ENCODE assay signal across 8 cellular contexts in genomic region chr19:38686530-38686888, GRCh38. TPM values are rescaled to one million over a fixed set of nuclear protein-coding genes. Genes with fewer than 3 reads are reported as not detected.
A peak's percentile ranks its signal among the peaks of the same experiment; 100 is the strongest.
DNase-seq lines count a peak whose midpoint lies in the region; ATAC-seq and TF ChIP-seq lines count a peak whose summit lies in the region.

No MANE protein-coding gene starts in this region.

- H3K36me3 Mint-ChIP-seq in activated CD4-positive, alpha-beta T cell treated with anti-CD3 and anti-CD28 coated beads, Interleukin-2, amount 10 ng/mL, durations not matched to agents 24 days and 14 days (ENCODE audit: low read depth): peaks cover 35% of the 10 kb centered on the region
- H3K36me3 Mint-ChIP-seq in stimulated activated effector memory CD8-positive, alpha-beta T cell treated with anti-CD3 and anti-CD28 coated beads, Interleukin-12 subunit alpha, Interleukin-12 subunit beta, amount 100 ng/mL, for 72 hours: peaks cover 35% of the 10 kb centered on the region

- H3K27ac Mint-ChIP-seq in activated CD4-positive, alpha-beta T cell treated with anti-CD3 and anti-CD28 coated beads, Interleukin-2, amount 10 ng/mL, durations not matched to agents 24 days and 14 days: peak overlapping the region; percentile 88
- peak overlapping the region; percentile 97 for H3K27ac Mint-ChIP-seq in stimulated activated effector memory CD8-positive, alpha-beta T cell treated with anti-CD3 and anti-CD28 coated beads, Interleukin-12 subunit alpha, Interleukin-12 subunit beta, amount 100 ng/mL, for 72 hours

- no peak for TF ChIP-seq EP300 in gastroesophageal sphincter (IDR thresholded peaks at IDR 0.05)

- peak; percentile 82 for DNase-seq in activated CD4-positive, alpha-beta T cell treated with anti-CD3 and anti-CD28 coated beads, Interleukin-2, amount 10 ng/mL, durations not matched to agents 24 days and 14 days
- peak in 1 of 2 donors; percentile 64 for DNase-seq in stimulated activated effector memory CD8-positive, alpha-beta T cell treated with anti-CD3 and anti-CD28 coated beads, Interleukin-12 subunit alpha, Interleukin-12 subunit beta, amount 100 ng/mL, for 72 hours (ENCODE audit: low spot score in 2 of 2)
- DNase-seq in NK-92 (lab: John Stamatoyannopoulos, UW; ENCODE audit: unreplicated experiment): no peak
- no peak for DNase-seq in cortex of kidney (lab: John Stamatoyannopoulos, UW)
- DNase-seq in DMS79 (lab: John Stamatoyannopoulos, UW): no peak
- DNase-seq in foreskin melanocyte: no peak

- peaks cover 29 to 100% (median 59%) of the 10 kb centered on the region in 3 donors for H3K4me1 ChIP-seq in gastroesophageal sphincter

- intact Hi-C loops in activated CD4-positive, alpha-beta T cell treated with anti-CD3 and anti-CD28 coated beads, Interleukin-2, amount 10 ng/mL, durations not matched to agents 24 days and 14 days (cut with micrococcal nuclease): loop anchor here (2.0 to 5.0 kb wide), 2 partner anchors 30 to 39 kb away; partner anchors contain the start of gene ACTN4

- TF ChIP-seq POLR2A in gastroesophageal sphincter (IDR thresholded peaks at IDR 0.05): no peak

- ATAC-seq in GM21381 (IDR thresholded peaks at IDR 0.05; ENCODE audit: unreplicated experiment) (peak; percentile 51), gastroesophageal sphincter (no peak)
- ATAC-seq in stimulated activated effector memory CD8-positive, alpha-beta T cell treated with anti-CD3 and anti-CD28 coated beads, Interleukin-12 subunit alpha, Interleukin-12 subunit beta, amount 100 ng/mL, for 72 hours: peak; percentile 49

- WGBS in gastroesophageal sphincter (ENCODE audit: low coverage in 1 of 2), 2 donors: 100% methylated on average over 1 of the region's 5 CpGs; no CpG with 5 or more reads in 1 of the 2 donors

- no peaks in the 10 kb centered on the region for H3K9me3 ChIP-seq in gastroesophageal sphincter

- no peaks in the 10 kb centered on the region for H3K36me3 ChIP-seq in gastroesophageal sphincter

- H3K4me1 Mint-ChIP-seq in activated CD4-positive, alpha-beta T cell treated with anti-CD3 and anti-CD28 coated beads, Interleukin-2, amount 10 ng/mL, durations not matched to agents 24 days and 14 days: peaks cover 72% of the 10 kb centered on the region
- H3K4me1 Mint-ChIP-seq in stimulated activated effector memory CD8-positive, alpha-beta T cell treated with anti-CD3 and anti-CD28 coated beads, Interleukin-12 subunit alpha, Interleukin-12 subunit beta, amount 100 ng/mL, for 72 hours: peaks cover 90% of the 10 kb centered on the region

- H3K4me3 Mint-ChIP-seq in activated CD4-positive, alpha-beta T cell treated with anti-CD3 and anti-CD28 coated beads, Interleukin-2, amount 10 ng/mL, durations not matched to agents 24 days and 14 days: peak overlapping the region; percentile 77
- H3K4me3 Mint-ChIP-seq in stimulated activated effector memory CD8-positive, alpha-beta T cell treated with anti-CD3 and anti-CD28 coated beads, Interleukin-12 subunit alpha, Interleukin-12 subunit beta, amount 100 ng/mL, for 72 hours: peak overlapping the region; percentile 68

- H3K27me3 Mint-ChIP-seq in activated CD4-positive, alpha-beta T cell treated with anti-CD3 and anti-CD28 coated beads, Interleukin-2, amount 10 ng/mL, durations not matched to agents 24 days and 14 days: no peaks in the 10 kb centered on the region

- H3K27ac ChIP-seq in gastroesophageal sphincter: peak overlapping the region; percentile 92 to 97 (median 94)

- no peaks in the 10 kb centered on the region for H3K9me3 Mint-ChIP-seq in activated CD4-positive, alpha-beta T cell treated with anti-CD3 and anti-CD28 coated beads, Interleukin-2, amount 10 ng/mL, durations not matched to agents 24 days and 14 days
- H3K9me3 Mint-ChIP-seq in stimulated activated effector memory CD8-positive, alpha-beta T cell treated with anti-CD3 and anti-CD28 coated beads, Interleukin-12 subunit alpha, Interleukin-12 subunit beta, amount 100 ng/mL, for 72 hours: no peaks in the 10 kb centered on the region

- TF ChIP-seq CTCF in gastroesophageal sphincter (IDR thresholded peaks at IDR 0.05): no peak

- H3K27me3 ChIP-seq in gastroesophageal sphincter: no peaks in the 10 kb centered on the region

- no peak overlapping the region for H3K4me3 ChIP-seq in gastroesophageal sphincter

RNA-seq across cellular contexts. Expression of gene ACTN4, which starts 39.1 kb away (rescaled TPM):
- total RNA-seq in activated CD4-positive, alpha-beta T cell treated with anti-CD3 and anti-CD28 coated beads, Interleukin-2, amount 10 ng/mL, durations not matched to agents 24 days and 14 days: 243 and 257 TPM in 2 replicates
- 100 to 1,000 TPM; 337 to 938 (median 507) TPM for total RNA-seq in gastroesophageal sphincter

RNA-seq across cellular contexts. Expression of gene CAPN12, which starts 57.8 kb away (rescaled TPM):
- total RNA-seq in activated CD4-positive, alpha-beta T cell treated with anti-CD3 and anti-CD28 coated beads, Interleukin-2, amount 10 ng/mL, durations not matched to agents 24 days and 14 days: 3.2 and 3.5 TPM in 2 replicates
- 1 to 10 TPM in 2 of 4 donors, under 1 TPM in 1, not detected in 1; 0.93 to 2.2 (median 1.1) TPM for total RNA-seq in gastroesophageal sphincter
